20 cellular contexts compared by ENCODE assay signal in genomic region chr1:215730600-215730999, GRCh38.
"Had no signal": no experiment of that assay in that cellular context is flagged by ENCODE, and none has a peak within 500 bp of the region (broad histone marks: within the 10 kb centered on the region; RNA-seq: fewer than 3 reads in every experiment).

No MANE protein-coding gene starts in this region.

- H3K4me3 ChIP-seq: MG63, SJCRH30 had no signal

- H3K27ac ChIP-seq: SJCRH30 had no signal

- H3K4me1 ChIP-seq: SJCRH30 had no signal

- DNase-seq: IMR-90, Karpas-422, KG1, MG63, NCI-H1092, NCI-H1436 treated with DMSO at 0.1 percent for 48 hours, NCI-H1694 treated with DMSO at 0.1 percent for 48 hours, NCI-H1930, NCI-H2081, NCI-H2107, NCI-H2227 treated with DMSO at 0.1 percent for 48 hours, NCI-H446 treated with DMSO at 0.1 percent for 48 hours, NCI-H510A treated with DMSO at 0.1 percent for 48 hours, NCI-H526, NCI-H82, SHP77 treated with DMSO at 0.1 percent for 48 hours, SJCRH30, T-helper 1 cell had no signal

- H3K9me3 ChIP-seq: SJCRH30 had no signal

- H3K27me3 ChIP-seq: MG63 had no signal

- ATAC-seq: Panc1, Right ventricle myocardium inferior had no signal

- H3K36me3 ChIP-seq: MG63, SJCRH30 had no signal
